In the genomic region with DNA sequence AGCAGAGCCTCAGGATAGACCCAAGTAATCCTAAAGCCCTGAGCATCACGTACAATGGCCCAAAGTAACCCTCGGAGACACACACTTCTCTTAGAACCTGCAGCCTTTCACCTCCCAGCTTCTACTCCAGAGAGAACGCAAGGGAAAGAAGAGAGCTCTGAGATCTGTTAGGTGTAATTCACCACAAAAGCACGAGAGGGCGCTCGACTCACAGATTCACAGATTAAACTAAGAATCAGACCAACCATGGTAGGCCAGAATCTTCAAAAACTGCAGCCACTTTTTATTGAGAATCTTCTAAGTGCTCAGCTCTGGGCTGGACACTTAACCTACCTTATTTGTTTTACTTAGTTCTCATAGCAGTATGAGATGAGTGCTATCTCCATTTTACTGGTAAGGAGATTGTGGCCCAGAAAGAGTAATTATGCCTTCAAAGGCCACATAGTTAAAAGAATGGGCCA, we compare ENCODE assay signal across 8 cellular contexts. TPM values are rescaled to one million over a fixed set of nuclear protein-coding genes. Genes with fewer than 3 reads are reported as not detected.
DNase-seq lines count a peak whose midpoint lies in the region; ATAC-seq and TF ChIP-seq lines count a peak whose summit lies in the region.

No MANE protein-coding gene starts in this region.

- DNase-seq in 8988T (peak; percentile 45), HuH-7.5 (ENCODE audit: low spot score) (peak; percentile 81), epidermal melanocyte (ENCODE audit: insufficient read length, low spot score) (peak; percentile 80), mucosa of descending colon (peak in 2 of 3 donors; percentile 63 to 98)
- peak; percentile 92 for DNase-seq in activated CD8-positive, alpha-beta memory T cell treated with anti-CD3 and anti-CD28 coated beads, Interleukin-2, amount 50 U/mL, for 48 hours
- DNase-seq in stimulated activated CD8-positive, alpha-beta memory T cell treated with anti-CD3 and anti-CD28 coated beads, Interleukin-2, amount 100 ng/mL, for 1 hour (ENCODE audit: low read depth in 2 of 2): peak; percentile 71 to 76

- no peaks in the 10 kb centered on the region for H3F3A ChIP-seq in OCI-LY1 (ENCODE audit: insufficient read depth, low read length)

- H3K9me2 ChIP-seq in OCI-LY1 (ENCODE audit: low read depth, low read length): no peaks in the 10 kb centered on the region

- ATAC-seq in GM18517 (IDR thresholded peaks at IDR 0.05; ENCODE audit: unreplicated experiment): peak; percentile 63
- ATAC-seq in mucosa of descending colon: peak; percentile 78

- intact Hi-C loops in mucosa of descending colon (cut with DNase I, micrococcal nuclease): loop anchor here in 1 of 2 donors (5.0 kb wide), 1 partner anchor 39 kb away; no protein-coding TSS in a partner anchor

- TF ChIP-seq CTCF in OCI-LY1 (IDR thresholded peaks at IDR 0.05; ENCODE audit: low read length): peak; percentile 84
- TF ChIP-seq CTCF in mucosa of descending colon (IDR thresholded peaks at IDR 0.05): peak; percentile 78

- H4K20me1 ChIP-seq in OCI-LY1 (ENCODE audit: insufficient read depth, low read length): no peaks in the 10 kb centered on the region

- no peaks in the 10 kb centered on the region for H3K9me3 ChIP-seq in OCI-LY1 (ENCODE audit: low read length)
- H3K9me3 ChIP-seq in mucosa of descending colon: no peaks in the 10 kb centered on the region

- H3K27ac ChIP-seq in OCI-LY1 (ENCODE audit: low read depth, low read length, poor library complexity, severe bottlenecking): peak overlapping the region; percentile 55

- peak overlapping the region; percentile 80 for H2AFZ ChIP-seq in OCI-LY1 (ENCODE audit: low read length)

- H3K27me3 ChIP-seq in OCI-LY1 (ENCODE audit: insufficient read depth, low read length): no peaks in the 10 kb centered on the region

- H3K4me3 ChIP-seq in OCI-LY1 (ENCODE audit: low read depth, low read length, poor library complexity, severe bottlenecking) (peak overlapping the region; percentile 97), mucosa of descending colon (no peak overlapping the region)

- H3K79me2 ChIP-seq in OCI-LY1 (ENCODE audit: insufficient read depth, low read length): peaks cover 26% of the 10 kb centered on the region

- peak overlapping the region; percentile 88 for H3K4me2 ChIP-seq in OCI-LY1 (ENCODE audit: low read length)

- peaks cover 30% of the 10 kb centered on the region for H3K4me1 ChIP-seq in OCI-LY1 (ENCODE audit: insufficient read depth, low read length, severe bottlenecking)
- H3K4me1 ChIP-seq in mucosa of descending colon (ENCODE audit: low read depth): peaks cover 17% of the 10 kb centered on the region

- H3K9ac ChIP-seq in OCI-LY1 (ENCODE audit: low read length): peak overlapping the region; percentile 92; the same call in 1 of the 2 replicates

- peaks cover 9% of the 10 kb centered on the region; the same call in 1 of the 2 replicates for H3K36me3 ChIP-seq in OCI-LY1 (ENCODE audit: insufficient read depth, low read length)
- no peaks in the 10 kb centered on the region for H3K36me3 ChIP-seq in mucosa of descending colon (ENCODE audit: low read depth)

RNA-seq across cellular contexts. Expression of a gene that starts 1.3 kb away (rescaled TPM):
- 100 to 1,000 TPM in 1 of 3 donors, 10 to 100 TPM in 2; 70.0 to 105 (median 91.0) TPM for total RNA-seq in mucosa of descending colon

RNA-seq across cellular contexts. Expression of a gene that starts 12.4 kb away (rescaled TPM):
- total RNA-seq in mucosa of descending colon: 1 to 10 TPM; 1.1 to 3.5 (median 2.4) TPM

RNA-seq across cellular contexts. Expression of a gene that starts 35.0 kb away (rescaled TPM):
- total RNA-seq in mucosa of descending colon: 10 to 100 TPM; 31.8 to 49.4 (median 45.1) TPM
